Comparison of ENCODE assay signal across 8 cellular contexts in genomic region chr16:50547340-50547865, GRCh38. TPM values are rescaled to one million over a fixed set of nuclear protein-coding genes. Genes with fewer than 3 reads are reported as not detected.
A peak's percentile ranks its signal among the peaks of the same experiment; 100 is the strongest.
DNase-seq lines count a peak whose midpoint lies in the region; ATAC-seq lines count a peak whose summit lies in the region.

No MANE protein-coding gene starts in this region.

- DNase-seq in Ammon's horn (ENCODE audit: low spot score): peak; percentile 53
- DNase-seq in NCI-H2171 treated with DMSO at 0.1 percent for 48 hours (lab: John Stamatoyannopoulos, UW): peak; percentile 29
- peak; percentile 56 to 62 for DNase-seq in activated CD4-positive, alpha-beta T cell treated with anti-CD3 and anti-CD28 coated beads, Interleukin-2, amount 50 U/mL, for 48 hours
- DNase-seq in stimulated activated CD8-positive, alpha-beta memory T cell treated with anti-CD3 and anti-CD28 coated beads, Interleukin-7, amount 100 ng/mL, for 48 hours (ENCODE audit: extremely low read depth in 1 of 2, low read depth in 1 of 2): peak; percentile 35 to 49

- H3K9me3 ChIP-seq in ectodermal cell (ENCODE audit: control insufficient read depth, low read length) (no peaks in the 10 kb centered on the region), mucosa of stomach (ENCODE audit: control insufficient read depth, low read length) (no peaks in the 10 kb centered on the region)

- H3K27ac ChIP-seq in ectodermal cell (ENCODE audit: insufficient read depth, low read depth, low read length, poor library complexity, severe bottlenecking): no peak overlapping the region

- 4 to 5% methylated on average over 34 of the region's 34 CpGs for WGBS in ectodermal cell, 2 experiments

- peaks cover 34% of the 10 kb centered on the region for H3K27me3 ChIP-seq in ectodermal cell (ENCODE audit: control insufficient read depth, insufficient read depth, low read length, poor library complexity, severe bottlenecking)
- peaks cover 20% of the 10 kb centered on the region for H3K27me3 ChIP-seq in mucosa of stomach (ENCODE audit: control insufficient read depth, insufficient read depth, low read length)

- H3K4me3 ChIP-seq in ectodermal cell (ENCODE audit: insufficient read depth, low read depth, low read length) (peak overlapping the region; percentile 38), mucosa of stomach (ENCODE audit: low read length) (no peak overlapping the region)

- H3K9ac ChIP-seq in mucosa of stomach (ENCODE audit: low read length): peak overlapping the region; percentile 22

- ATAC-seq in GM19455 (IDR thresholded peaks at IDR 0.05; ENCODE audit: unreplicated experiment): peak; percentile 39
- no peak for ATAC-seq in GM18873 (IDR thresholded peaks at IDR 0.05; ENCODE audit: low FRiP score, unreplicated experiment)

- H3K4me1 ChIP-seq in ectodermal cell (ENCODE audit: control insufficient read depth, insufficient read depth, low read length): peaks cover 42% of the 10 kb centered on the region
- no peaks in the 10 kb centered on the region for H3K4me1 ChIP-seq in mucosa of stomach (ENCODE audit: control insufficient read depth, insufficient read depth, low read length)

- peaks cover 5% of the 10 kb centered on the region for H3K36me3 ChIP-seq in ectodermal cell (ENCODE audit: control insufficient read depth, insufficient read depth, low read length)
- no peaks in the 10 kb centered on the region for H3K36me3 ChIP-seq in mucosa of stomach (ENCODE audit: control insufficient read depth, insufficient read depth, low read length)

RNA-seq across cellular contexts. Expression of gene NKD1, which starts 0.8 kb away (rescaled TPM):
- polyA plus RNA-seq in ectodermal cell (2013, experiment 1 of 4): 33.2 TPM
- 39.7 TPM for polyA plus RNA-seq in ectodermal cell (2013, experiment 2 of 4)
- 18.2 TPM for polyA plus RNA-seq in ectodermal cell (2013, experiment 3 of 4)
- polyA plus RNA-seq in ectodermal cell (2013, experiment 4 of 4): 28.8 TPM
